In the genomic region with DNA sequence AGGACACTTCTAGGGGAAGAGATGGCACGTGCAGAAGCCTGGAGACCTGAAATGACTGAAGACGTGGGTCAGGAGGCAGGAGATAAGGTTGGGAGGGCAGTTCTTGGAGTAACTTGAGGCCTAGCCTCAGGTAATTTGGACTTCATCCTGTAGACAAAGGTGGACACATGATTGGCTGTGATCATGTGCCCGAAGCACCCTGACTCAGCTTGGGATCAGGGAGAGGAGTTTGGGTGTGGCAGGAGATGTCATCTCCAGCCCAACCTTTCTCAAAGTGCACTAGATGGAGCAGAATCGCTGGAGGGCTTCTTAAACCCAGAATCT, we compare ENCODE assay signal across 13 cellular contexts. TPM values are rescaled to one million over a fixed set of nuclear protein-coding genes. Genes with fewer than 3 reads are reported as not detected.
A peak's percentile ranks its signal among the peaks of the same experiment; 100 is the strongest.
DNase-seq lines count a peak whose midpoint lies in the region; ATAC-seq and TF ChIP-seq lines count a peak whose summit lies in the region.
"Had no signal": no experiment of that assay in that cellular context is flagged by ENCODE, and none has a peak within 500 bp of the region (broad histone marks: within the 10 kb centered on the region; RNA-seq: fewer than 3 reads in every experiment).

No MANE protein-coding gene starts in this region.

- no peaks in the 10 kb centered on the region for H3K27me3 Mint-ChIP-seq in CD8-positive, alpha-beta memory T cell
- peaks cover 5% of the 10 kb centered on the region for H3K27me3 Mint-ChIP-seq in HFFc6 (ENCODE audit: insufficient read depth)
- H3K27me3 Mint-ChIP-seq in chondrocyte (ENCODE audit: low read depth): no peaks in the 10 kb centered on the region

- no peak for TF ChIP-seq CTCF in HFFc6 (IDR thresholded peaks at IDR 0.05)
- TF ChIP-seq CTCF in chondrocyte (IDR thresholded peaks at IDR 0.05): no peak

- H3K27ac ChIP-seq in CD8-positive, alpha-beta memory T cell (ENCODE audit: low read depth, low read length): no peak overlapping the region

- no peak for ATAC-seq in GM21619 (IDR thresholded peaks at IDR 0.05; ENCODE audit: unreplicated experiment)

- no peaks in the 10 kb centered on the region for H3K9me3 ChIP-seq in CD8-positive, alpha-beta memory T cell (ENCODE audit: low read length)
- H3K9me3 ChIP-seq in neuron (ENCODE audit: low read length): no peaks in the 10 kb centered on the region

- CTCF ChIA-PET in CD8-positive, alpha-beta memory T cell (lab: Charles Lee): interaction anchor here (1.7 kb wide), 1 partner anchor 30 kb away, joined by 4 read pairs; no protein-coding TSS in a partner anchor

- peaks cover 13% of the 10 kb centered on the region for H3K4me1 ChIP-seq in CD8-positive, alpha-beta memory T cell (ENCODE audit: insufficient read depth, low read length)
- H3K4me1 ChIP-seq in neuron (ENCODE audit: insufficient read depth, low read length): peaks cover 23% of the 10 kb centered on the region

- H3K4me3 ChIP-seq in CD8-positive, alpha-beta memory T cell (ENCODE audit: low read length): no peak overlapping the region
- H3K4me3 ChIP-seq in neuron (ENCODE audit: low read length): peak overlapping the region; percentile 85

- H3K4me1 Mint-ChIP-seq in CD8-positive, alpha-beta memory T cell: peaks cover 28 to 50% (median 36%) of the 10 kb centered on the region in 3 donors
- H3K4me1 Mint-ChIP-seq in HFFc6 (ENCODE audit: low read depth) (peaks cover 57% of the 10 kb centered on the region), chondrocyte (ENCODE audit: low read depth) (peaks cover 70% of the 10 kb centered on the region)

- no peaks in the 10 kb centered on the region for H3K27me3 ChIP-seq in CD8-positive, alpha-beta memory T cell (ENCODE audit: insufficient read depth, low read length, poor library complexity, severe bottlenecking)
- no peaks in the 10 kb centered on the region for H3K27me3 ChIP-seq in neuron (ENCODE audit: insufficient read depth, low read length)

- peaks cover 0 to 15% (median 5%) of the 10 kb centered on the region in 3 donors for H3K36me3 Mint-ChIP-seq in CD8-positive, alpha-beta memory T cell
- peaks cover 7% of the 10 kb centered on the region; the same call in 1 of the 2 replicates for H3K36me3 Mint-ChIP-seq in HFFc6 (ENCODE audit: low read depth)
- H3K36me3 Mint-ChIP-seq in chondrocyte (ENCODE audit: low read depth): peaks cover 7% of the 10 kb centered on the region

- H3K36me3 ChIP-seq in CD8-positive, alpha-beta memory T cell (ENCODE audit: insufficient read depth, low read length): no peaks in the 10 kb centered on the region
- H3K36me3 ChIP-seq in neuron (ENCODE audit: insufficient read depth, low read length): peaks cover 19% of the 10 kb centered on the region

- H3K9me3 Mint-ChIP-seq in CD8-positive, alpha-beta memory T cell: no peaks in the 10 kb centered on the region
- H3K9me3 Mint-ChIP-seq in HFFc6 (no peaks in the 10 kb centered on the region), chondrocyte (ENCODE audit: low read depth) (no peaks in the 10 kb centered on the region)

- H3K4me3 Mint-ChIP-seq in CD8-positive, alpha-beta memory T cell: peak overlapping the region; percentile 75 to 95 (median 87)
- H3K4me3 Mint-ChIP-seq in HFFc6: peak overlapping the region; percentile 81
- peak overlapping the region; percentile 81 for H3K4me3 Mint-ChIP-seq in chondrocyte (ENCODE audit: unreplicated experiment)

- peak overlapping the region in 4 of 8 donors; percentile 76 to 94 (median 88) for H3K27ac Mint-ChIP-seq in CD8-positive, alpha-beta memory T cell
- H3K27ac Mint-ChIP-seq in HFFc6 (peak overlapping the region; percentile 44), chondrocyte (ENCODE audit: unreplicated experiment) (peak overlapping the region; percentile 29)

- peak in 1 of 5 donors; percentile 36 for DNase-seq in CD8-positive, alpha-beta memory T cell
- DNase-seq in HFFc6: no peak
- DNase-seq in chondrocyte (ENCODE audit: low spot score): no peak
- DNase-seq in G401 (ENCODE audit: low spot score): no peak
- no peak for DNase-seq in cerebellum (ENCODE audit: low spot score)
- DNase-seq in stimulated activated CD4-positive, alpha-beta T cell treated with anti-CD3 and anti-CD28 coated beads, Interleukin-2, amount 100 ng/mL, for 48 hours: no peak
- DNase-seq: activated gamma-delta T cell; hypothalamus; stimulated activated CD4-positive, alpha-beta T cell treated with anti-CD3 and anti-CD28 coated beads, Interleukin-1b, Interleukin-23, amount 100 ng/mL, for 48 hours; substantia nigra; T-helper 9 cell had no signal

- in situ Hi-C loops in G401 (cut with HindIII; ENCODE audit: low sequenced_read_pairs): no loop called here

- POLR2A ChIA-PET in CD8-positive, alpha-beta memory T cell (lab: Charles Lee): interaction anchor here (0.6 kb wide), 1 partner anchor 21 kb away, joined by 3 read pairs; no protein-coding TSS in a partner anchor

- no peak overlapping the region for H2AFZ ChIP-seq in neuron (ENCODE audit: low read depth, low read length)

RNA-seq across cellular contexts. Expression of a gene that starts 1.5 kb away (rescaled TPM):
- 10 to 100 TPM in 1 of 2 experiments, 1 to 10 TPM in 1; 8.6 to 10.4 TPM for total RNA-seq in CD8-positive, alpha-beta memory T cell
- polyA plus RNA-seq in CD8-positive, alpha-beta memory T cell: 5.7 TPM
- total RNA-seq in HFFc6 (2021; fragmentation: NEBNext Ultra II Directional; extraction: Animal tissue kit (Norgen Biotek cat#: 25700)): 10 to 100 TPM; 13.3 to 15.6 (median 14.2) TPM
- total RNA-seq in chondrocyte (15.7 to 20.1 TPM (median 18.8 TPM) in 3 replicates), cerebellum (16.2 TPM)
- 49.6 and 55.1 TPM in 2 replicates for total RNA-seq in G401 (2014; rRNA removed; shearing (Covaris generic))

RNA-seq across cellular contexts. Expression of a gene that starts 1.7 kb away (rescaled TPM):
- 10 to 100 TPM; 36.4 to 38.3 TPM for total RNA-seq in CD8-positive, alpha-beta memory T cell
- polyA plus RNA-seq in CD8-positive, alpha-beta memory T cell: 102 TPM
- total RNA-seq in HFFc6 (2021; fragmentation: NEBNext Ultra II Directional; extraction: Animal tissue kit (Norgen Biotek cat#: 25700)): 10 to 100 TPM; 62.8 to 74.2 (median 69.4) TPM
- 46.6 to 48.9 TPM (median 47.1 TPM) in 3 replicates for total RNA-seq in chondrocyte
- 140 and 142 TPM in 2 replicates for total RNA-seq in G401 (2014; rRNA removed; shearing (Covaris generic))
- 30.4 TPM for total RNA-seq in cerebellum

RNA-seq across cellular contexts. Expression of a gene that starts 25.0 kb away (rescaled TPM):
- under 1 TPM; 0.29 to 0.50 TPM for total RNA-seq in CD8-positive, alpha-beta memory T cell
- not detected for polyA plus RNA-seq in CD8-positive, alpha-beta memory T cell
- under 1 TPM in 5 of 6 experiments, not detected in 1; 0.12 to 0.46 (median 0.27) TPM for total RNA-seq in HFFc6 (2021; fragmentation: NEBNext Ultra II Directional; extraction: Animal tissue kit (Norgen Biotek cat#: 25700))
- 0.45 to 1.5 TPM (median 0.51 TPM) in 3 replicates for total RNA-seq in chondrocyte
- not detected in 2 replicates for total RNA-seq in G401 (2014; rRNA removed; shearing (Covaris generic))
- total RNA-seq in cerebellum: 2.1 TPM
